ENCODE assay signal across 1 cellular context in genomic region chr1:150971583-150972416, GRCh38.
TF ChIP-seq lines count a peak whose summit lies in the region.

No MANE protein-coding gene starts in this region.

TF ChIP-seq in K562, 482 proteins besides CTCF, POLR2A, EP300 and RAD21 (continued from another document and continues in another):
- no peak for TF ChIP-seq MGA (IDR thresholded peaks at IDR 0.05)
- TF ChIP-seq ZSCAN29 (IDR thresholded peaks at IDR 0.05) = no peak
- no peak for TF ChIP-seq MED1 (CRISPR knock-in tag; IDR thresholded peaks at IDR 0.05; ENCODE audit: borderline replicate concordance)
- TF ChIP-seq CEBPB (tag; IDR thresholded peaks at IDR 0.05) = peak; percentile 15; the same call in 1 of the 2 replicates
- peak; percentile 45; the same call in 1 of the 2 replicates for TF ChIP-seq SMARCE1 (IDR thresholded peaks at IDR 0.05)
- 0 out of 2 replicates have a peak, but pooled peaks have one; percentile 35 for TF ChIP-seq KAT7 (CRISPR knock-in tag; IDR thresholded peaks at IDR 0.05; ENCODE audit: borderline replicate concordance)
- TF ChIP-seq SMAD4 (CRISPR knock-in tag; conservative IDR thresholded peaks at IDR 0.05) = no peak
- 0 out of 2 replicates have a peak, but pooled peaks have one; percentile 23 for TF ChIP-seq ETS1 (conservative IDR thresholded peaks at IDR 0.05; ENCODE audit: control insufficient read depth, low read depth, low read length)
- no peak for TF ChIP-seq TCF15 (CRISPR knock-in tag; IDR thresholded peaks at IDR 0.05)
- no peak for TF ChIP-seq NR0B1 (IDR thresholded peaks at IDR 0.05; ENCODE audit: partially characterized antibody)
- 0 out of 2 replicates have a peak, but pooled peaks have one; percentile 42 for TF ChIP-seq RBFOX2 (IDR thresholded peaks at IDR 0.05; ENCODE audit: low read depth, low read length)
- TF ChIP-seq HLTF (IDR thresholded peaks at IDR 0.05) = no peak
- no peak for TF ChIP-seq TAL1 (IDR thresholded peaks at IDR 0.05)
- TF ChIP-seq ETS2 (tag; IDR thresholded peaks at IDR 0.05; ENCODE audit: borderline replicate concordance, poor library complexity, severe bottlenecking) = no peak
- TF ChIP-seq FOXJ3 (CRISPR knock-in tag; IDR thresholded peaks at IDR 0.05) = no peak
- TF ChIP-seq HIVEP1 (CRISPR knock-in tag; IDR thresholded peaks at IDR 0.05) = no peak
- TF ChIP-seq RBM39 (optimal IDR thresholded peaks at IDR 0.05; ENCODE audit: low read depth, low read length) = no peak
- no peak for TF ChIP-seq TCFL5 (CRISPR knock-in tag; conservative IDR thresholded peaks at IDR 0.05)
- no peak for TF ChIP-seq PPARD (CRISPR knock-in tag; IDR thresholded peaks at IDR 0.05)
- TF ChIP-seq BHLHE40 (IDR thresholded peaks at IDR 0.05; ENCODE audit: low read length) = no peak
- no peak for TF ChIP-seq ZBTB26 (CRISPR knock-in tag; IDR thresholded peaks at IDR 0.05)
- no peak for TF ChIP-seq ZNF133 (CRISPR knock-in tag; IDR thresholded peaks at IDR 0.05)
- TF ChIP-seq MECOM (CRISPR knock-in tag; IDR thresholded peaks at IDR 0.05) = no peak
- TF ChIP-seq PBX2 (CRISPR knock-in tag; IDR thresholded peaks at IDR 0.05; ENCODE audit: low read depth) = no peak
- TF ChIP-seq PBX2 (tag; conservative IDR thresholded peaks at IDR 0.05; ENCODE audit: low read depth) = no peak
- peak; percentile 76; the same call in 1 of the 2 replicates for TF ChIP-seq TFAP4 (CRISPR knock-in tag; IDR thresholded peaks at IDR 0.05; ENCODE audit: borderline replicate concordance)
- TF ChIP-seq DEAF1 (CRISPR knock-in tag; IDR thresholded peaks at IDR 0.05) = no peak
- no peak for TF ChIP-seq RCOR1 (IDR thresholded peaks at IDR 0.05; ENCODE audit: borderline replicate concordance in 1 of 2, low read depth in 2 of 2, low read length in 2 of 2)
- TF ChIP-seq GTF2E2 (tag; IDR thresholded peaks at IDR 0.05) = no peak
- no peak for TF ChIP-seq NBN (IDR thresholded peaks at IDR 0.05; ENCODE audit: low read depth)
- peak; percentile 53 for TF ChIP-seq PRDM10 (IDR thresholded peaks at IDR 0.05; ENCODE audit: partially characterized antibody)
- no peak for TF ChIP-seq ZNF347 (CRISPR knock-in tag; IDR thresholded peaks at IDR 0.05; ENCODE audit: low read depth)
